In the genomic region with DNA sequence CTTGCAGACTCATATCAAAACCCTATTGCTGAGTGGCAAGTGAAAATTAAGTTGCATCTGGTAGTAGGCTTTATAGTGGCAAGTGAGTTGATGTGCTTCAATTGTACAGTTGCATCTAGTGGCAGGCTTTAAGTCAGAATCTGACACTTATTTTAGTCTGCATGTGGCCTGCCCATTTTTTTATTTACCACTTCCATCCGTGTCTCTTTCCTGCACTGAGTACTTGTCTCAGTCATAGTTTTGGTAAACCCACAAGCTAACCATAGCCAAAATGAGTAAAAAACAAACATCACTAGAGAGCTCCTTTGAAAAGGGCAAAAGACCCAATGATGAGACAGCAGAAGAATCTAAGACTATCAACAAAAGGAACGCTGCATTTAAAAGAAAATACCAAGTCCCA, we compare ENCODE assay signal across 19 cellular contexts.
DNase-seq lines count a peak whose midpoint lies in the region; ATAC-seq and TF ChIP-seq lines count a peak whose summit lies in the region.
"Had no signal": no experiment of that assay in that cellular context is flagged by ENCODE, and none has a peak within 500 bp of the region (broad histone marks: within the 10 kb centered on the region; RNA-seq: fewer than 3 reads in every experiment).

No MANE protein-coding gene starts in this region.

- TF ChIP-seq CTCF in KMS-11 (conservative IDR thresholded peaks at IDR 0.05; ENCODE audit: low read depth, low read length) (no peak), A673 (conservative IDR thresholded peaks at IDR 0.05; ENCODE audit: low read depth, low read length) (no peak)

- no peak overlapping the region for H3K9ac ChIP-seq in KMS-11
- H3K9ac ChIP-seq: BLaER1 had no signal

- H3K27ac ChIP-seq in KMS-11: no peak overlapping the region
- no peak overlapping the region for H3K27ac ChIP-seq in A673 (ENCODE audit: low read depth, low read length, poor library complexity, severe bottlenecking)
- H3K27ac ChIP-seq: 22Rv1, A549, BLaER1 had no signal

- CTCF ChIA-PET in activated naive CD4-positive, alpha-beta T cell treated with anti-CD3 and anti-CD28 coated beads for 36 hours (lab: Charles Lee): interaction anchor here (1.5 kb wide), 1 partner anchor 11 kb away, joined by 4 read pairs; no protein-coding TSS in a partner anchor
- CTCF ChIA-PET in A673 (lab: Charles Lee): interaction anchor here (0.5 kb wide), 1 partner anchor 195 kb away, joined by 3 read pairs; no protein-coding TSS in a partner anchor

- H3K9me3 Mint-ChIP-seq in activated CD4-positive, alpha-beta T cell treated with anti-CD3 and anti-CD28 coated beads, Interleukin-2, amount 10 ng/mL, durations not matched to agents 24 days and 14 days: no peaks in the 10 kb centered on the region
- no peaks in the 10 kb centered on the region for H3K9me3 Mint-ChIP-seq in activated naive CD4-positive, alpha-beta T cell treated with anti-CD3 and anti-CD28 coated beads, Interleukin-2, amount 50 U/mL, for 72 hours
- no peaks in the 10 kb centered on the region for H3K9me3 Mint-ChIP-seq in activated naive CD4-positive, alpha-beta T cell treated with anti-CD3 and anti-CD28 coated beads for 36 hours
- H3K9me3 Mint-ChIP-seq in stimulated activated effector memory CD8-positive, alpha-beta T cell treated with anti-CD3 and anti-CD28 coated beads, Interleukin-12 subunit alpha, Interleukin-12 subunit beta, amount 100 ng/mL, for 72 hours: no peaks in the 10 kb centered on the region
- H3K9me3 Mint-ChIP-seq: HFFc6 had no signal

- peak overlapping the region; percentile 71 for H3K4me2 ChIP-seq in KMS-11
- H3K4me2 ChIP-seq: A549, BLaER1 had no signal

- no peak overlapping the region for H2AFZ ChIP-seq in KMS-11 (ENCODE audit: low read depth)

- POLR2A ChIA-PET in A673 (lab: Charles Lee; ENCODE audit: low non-redundant PET): no interaction called here

- H3K4me1 ChIP-seq in KMS-11 (ENCODE audit: low read depth, poor library complexity, severe bottlenecking) (peaks cover 25% of the 10 kb centered on the region), A673 (ENCODE audit: insufficient read depth, low read length, poor library complexity, severe bottlenecking) (no peaks in the 10 kb centered on the region)
- H3K4me1 ChIP-seq: A549 had no signal

- no peaks in the 10 kb centered on the region for H3K27me3 Mint-ChIP-seq in activated CD4-positive, alpha-beta T cell treated with anti-CD3 and anti-CD28 coated beads, Interleukin-2, amount 10 ng/mL, durations not matched to agents 24 days and 14 days
- no peaks in the 10 kb centered on the region for H3K27me3 Mint-ChIP-seq in activated naive CD4-positive, alpha-beta T cell treated with anti-CD3 and anti-CD28 coated beads for 36 hours (ENCODE audit: low read depth)

- no TSS peak for BruUV-seq in A673 (replicated peaks; lab: Mats Ljungman, UMichigan)

- H3K4me1 Mint-ChIP-seq in activated CD4-positive, alpha-beta T cell treated with anti-CD3 and anti-CD28 coated beads, Interleukin-2, amount 10 ng/mL, durations not matched to agents 24 days and 14 days: peaks cover 8% of the 10 kb centered on the region
- no peaks in the 10 kb centered on the region for H3K4me1 Mint-ChIP-seq in activated naive CD4-positive, alpha-beta T cell treated with anti-CD3 and anti-CD28 coated beads for 36 hours (ENCODE audit: low read depth)
- H3K4me1 Mint-ChIP-seq in stimulated activated effector memory CD8-positive, alpha-beta T cell treated with anti-CD3 and anti-CD28 coated beads, Interleukin-12 subunit alpha, Interleukin-12 subunit beta, amount 100 ng/mL, for 72 hours: peaks cover 18% of the 10 kb centered on the region
- H3K4me1 Mint-ChIP-seq: CD14-positive monocyte; CD4-positive, alpha-beta memory T cell had no signal

- no peaks in the 10 kb centered on the region for H4K20me1 ChIP-seq in KMS-11 (ENCODE audit: insufficient read depth)
- H4K20me1 ChIP-seq: BLaER1 had no signal

- no peak overlapping the region for H3K4me3 ChIP-seq in KMS-11 (IDR thresholded peaks at IDR 0.05; ENCODE audit: insufficient read depth, low read depth, low read length)
- no peak overlapping the region for H3K4me3 ChIP-seq in A673 (ENCODE audit: low read depth, low read length, poor library complexity, severe bottlenecking)
- H3K4me3 ChIP-seq: A549, BLaER1, GM12878 had no signal

- no peak overlapping the region for H3K4me3 Mint-ChIP-seq in activated CD4-positive, alpha-beta T cell treated with anti-CD3 and anti-CD28 coated beads, Interleukin-2, amount 10 ng/mL, durations not matched to agents 24 days and 14 days
- H3K4me3 Mint-ChIP-seq in activated naive CD4-positive, alpha-beta T cell treated with anti-CD3 and anti-CD28 coated beads for 36 hours: no peak overlapping the region
- H3K4me3 Mint-ChIP-seq in stimulated activated effector memory CD8-positive, alpha-beta T cell treated with anti-CD3 and anti-CD28 coated beads, Interleukin-12 subunit alpha, Interleukin-12 subunit beta, amount 100 ng/mL, for 72 hours: no peak overlapping the region
- H3K4me3 Mint-ChIP-seq: CD14-positive monocyte; CD4-positive, alpha-beta memory T cell; HFFc6 had no signal

- intact Hi-C loops in activated CD4-positive, alpha-beta T cell treated with anti-CD3 and anti-CD28 coated beads, Interleukin-2, amount 10 ng/mL, durations not matched to agents 24 days and 14 days (cut with micrococcal nuclease): no loop called here
- intact Hi-C loops in activated naive CD4-positive, alpha-beta T cell treated with anti-CD3 and anti-CD28 coated beads for 36 hours (cut with micrococcal nuclease): no loop called here
- intact Hi-C loops in A673 (cut with micrococcal nuclease; ENCODE audit: unreplicated experiment): no loop called here

- ATAC-seq in activated naive CD4-positive, alpha-beta T cell treated with anti-CD3 and anti-CD28 coated beads, Interleukin-2, amount 50 U/mL, for 72 hours: peak; percentile 20 to 73
- ATAC-seq in stimulated activated effector memory CD8-positive, alpha-beta T cell treated with anti-CD3 and anti-CD28 coated beads, Interleukin-12 subunit alpha, Interleukin-12 subunit beta, amount 100 ng/mL, for 72 hours: peak; percentile 80
- ATAC-seq: A549, GM12878 had no signal

- H3K27ac Mint-ChIP-seq in activated CD4-positive, alpha-beta T cell treated with anti-CD3 and anti-CD28 coated beads, Interleukin-2, amount 10 ng/mL, durations not matched to agents 24 days and 14 days: no peak overlapping the region
- no peak overlapping the region for H3K27ac Mint-ChIP-seq in activated naive CD4-positive, alpha-beta T cell treated with anti-CD3 and anti-CD28 coated beads, Interleukin-2, amount 50 U/mL, for 72 hours
- no peak overlapping the region for H3K27ac Mint-ChIP-seq in activated naive CD4-positive, alpha-beta T cell treated with anti-CD3 and anti-CD28 coated beads for 36 hours
- peak overlapping the region; percentile 56 for H3K27ac Mint-ChIP-seq in stimulated activated effector memory CD8-positive, alpha-beta T cell treated with anti-CD3 and anti-CD28 coated beads, Interleukin-12 subunit alpha, Interleukin-12 subunit beta, amount 100 ng/mL, for 72 hours
- H3K27ac Mint-ChIP-seq: CD14-positive monocyte; CD4-positive, alpha-beta memory T cell; HFFc6 had no signal

- peak; percentile 61 for DNase-seq in activated CD4-positive, alpha-beta T cell treated with anti-CD3 and anti-CD28 coated beads, Interleukin-2, amount 10 ng/mL, durations not matched to agents 24 days and 14 days
- no peak for DNase-seq in activated CD4-positive, alpha-beta T cell treated with anti-CD3 and anti-CD28 coated beads for 1 hour
- no peak for DNase-seq in activated naive CD4-positive, alpha-beta T cell treated with anti-CD3 and anti-CD28 coated beads, Interleukin-2, amount 50 U/mL, for 72 hours (ENCODE audit: low spot score in 2 of 2)
- DNase-seq in activated naive CD4-positive, alpha-beta T cell treated with anti-CD3 and anti-CD28 coated beads for 36 hours: no peak
- DNase-seq in stimulated activated effector memory CD8-positive, alpha-beta T cell treated with anti-CD3 and anti-CD28 coated beads, Interleukin-12 subunit alpha, Interleukin-12 subunit beta, amount 100 ng/mL, for 72 hours (ENCODE audit: low spot score in 2 of 2): no peak
- no peak for DNase-seq in A673 (ENCODE audit: low spot score)
- DNase-seq: Calu3; CD4-positive, alpha-beta memory T cell; DMS79 treated with DMSO at 0.1 percent for 48 hours; GF-D8; GOT3; H7; HFFc6 had no signal

- no peaks in the 10 kb centered on the region for H3K36me3 Mint-ChIP-seq in activated CD4-positive, alpha-beta T cell treated with anti-CD3 and anti-CD28 coated beads, Interleukin-2, amount 10 ng/mL, durations not matched to agents 24 days and 14 days (ENCODE audit: low read depth)
- peaks cover 0 to 10% of the 10 kb centered on the region in 2 donors for H3K36me3 Mint-ChIP-seq in activated naive CD4-positive, alpha-beta T cell treated with anti-CD3 and anti-CD28 coated beads, Interleukin-2, amount 50 U/mL, for 72 hours
- no peaks in the 10 kb centered on the region for H3K36me3 Mint-ChIP-seq in activated naive CD4-positive, alpha-beta T cell treated with anti-CD3 and anti-CD28 coated beads for 36 hours (ENCODE audit: low read depth)
- H3K36me3 Mint-ChIP-seq in stimulated activated effector memory CD8-positive, alpha-beta T cell treated with anti-CD3 and anti-CD28 coated beads, Interleukin-12 subunit alpha, Interleukin-12 subunit beta, amount 100 ng/mL, for 72 hours: no peaks in the 10 kb centered on the region

- H3K9me3 ChIP-seq in A673 (ENCODE audit: low read depth, low read length, poor library complexity, severe bottlenecking): no peaks in the 10 kb centered on the region
- H3K9me3 ChIP-seq: A549 had no signal

- peaks cover 40% of the 10 kb centered on the region for H3K27me3 ChIP-seq in KMS-11 (ENCODE audit: insufficient read depth, low read depth)
- peaks cover 7% of the 10 kb centered on the region for H3K27me3 ChIP-seq in A673 (replicated peaks; ENCODE audit: insufficient read depth, low read depth, low read length, poor library complexity)
- H3K27me3 ChIP-seq: BLaER1 had no signal

- H3K79me2 ChIP-seq in KMS-11 (ENCODE audit: insufficient read depth, low read depth): no peaks in the 10 kb centered on the region

- H3K36me3 ChIP-seq in KMS-11 (ENCODE audit: insufficient read depth) (no peaks in the 10 kb centered on the region), A673 (ENCODE audit: insufficient read depth, low read length, poor library complexity, severe bottlenecking) (no peaks in the 10 kb centered on the region)
- H3K36me3 ChIP-seq: BLaER1 had no signal
